In genomic region chr19:46614114-46614701, GRCh38 we compare ENCODE assay signal across 8 cellular contexts. TPM values are rescaled to one million over a fixed set of nuclear protein-coding genes. Genes with fewer than 3 reads are reported as not detected.
DNase-seq lines count a peak whose midpoint lies in the region; ATAC-seq, FAIRE-seq and TF ChIP-seq lines count a peak whose summit lies in the region.

No MANE protein-coding gene starts in this region.

- peaks cover 0 to 2% of the 10 kb centered on the region in 2 experiments for H4K20me1 ChIP-seq in H1 (replicated peaks in 1 of 2; ENCODE audit: control insufficient read depth in 1 of 2, insufficient read depth in 2 of 2, low read length in 2 of 2)

- no peaks in the 10 kb centered on the region for H3K4me1 ChIP-seq in H1 (replicated peaks in 1 of 4; ENCODE audit: control insufficient read depth in 3 of 4, insufficient read depth in 4 of 4, low read length in 3 of 4)
- H3K4me1 ChIP-seq in mucosa of descending colon (ENCODE audit: low read depth) = peaks cover 7% of the 10 kb centered on the region

- H3K79me1 ChIP-seq in H1 (ENCODE audit: low read depth, low read length) = no peaks in the 10 kb centered on the region

- no peak overlapping the region for H2AK5ac ChIP-seq in H1 (ENCODE audit: low read depth, low read length)

- no peak overlapping the region; a peak in 1 of 4 replicates for H3K4me2 ChIP-seq in H1 (ENCODE audit: insufficient read depth in 1 of 2, low read depth in 2 of 2, low read length in 2 of 2)

- no peak overlapping the region for H2BK12ac ChIP-seq in H1 (ENCODE audit: low read depth, low read length)

- no peak overlapping the region for H3K4me3 ChIP-seq in H1 (ENCODE audit: extremely low read depth in 1 of 4, insufficient read depth in 2 of 4, low read depth in 3 of 4, low read length in 4 of 4)
- H3K4me3 ChIP-seq in mucosa of descending colon = no peak overlapping the region

- H3K4ac ChIP-seq in H1 (replicated peaks; ENCODE audit: insufficient read length, low read depth, low read length) = no peak overlapping the region

- H3K23me2 ChIP-seq in H1 (ENCODE audit: low read depth, low read length) = no peaks in the 10 kb centered on the region

- no peaks in the 10 kb centered on the region for H3K9me3 ChIP-seq in H1 (ENCODE audit: insufficient read depth in 2 of 2, low read depth in 1 of 2, low read length in 1 of 2)
- H3K9me3 ChIP-seq in mucosa of descending colon = no peaks in the 10 kb centered on the region

- TF ChIP-seq CTCF in H1 (IDR thresholded peaks at IDR 0.05; ENCODE audit: control extremely low read depth in 1 of 3, insufficient read depth in 1 of 3, low read depth in 1 of 3, low read length in 3 of 3) = peak; percentile 85 to 91 (median 91)
- peak; percentile 77 for TF ChIP-seq CTCF in mucosa of descending colon (IDR thresholded peaks at IDR 0.05)

- CTCF ChIA-PET in H1 (lab: Charles Lee; ENCODE audit: partially characterized antibody) = interaction anchor here (0.5 to 15.6 kb wide), 25 partner anchors 9 to 1706 kb away, joined by 3 to 341 read pairs (median 5); partner anchors contain the start of genes CALM3, DACT3 and PTGIR

- DNase-seq in COR-L47 (lab: John Stamatoyannopoulos, UW) = peak; percentile 74
- peak; percentile 94 for DNase-seq in NCI-H82 (lab: John Stamatoyannopoulos, UW)
- DNase-seq in activated CD8-positive, alpha-beta memory T cell treated with anti-CD3 and anti-CD28 coated beads for 24 hours = peak; percentile 95
- peak; percentile 58 to 97 for DNase-seq in H1 (ENCODE audit: low read depth in 1 of 2, low spot score in 2 of 2)
- peak; percentile 81 to 92 (median 89) for DNase-seq in mucosa of descending colon
- peak; percentile 81 for DNase-seq in stimulated activated CD8-positive, alpha-beta memory T cell treated with anti-CD3 and anti-CD28 coated beads, Interleukin-7, amount 100 ng/mL, for 24 hours (ENCODE audit: low read depth)

- H3K18ac ChIP-seq in H1 (ENCODE audit: extremely low read depth, low read length) = no peak overlapping the region

- no peaks in the 10 kb centered on the region for H3K27me3 ChIP-seq in H1 (replicated peaks in 1 of 4; ENCODE audit: control insufficient read depth in 3 of 4, extremely low read depth in 1 of 4, insufficient read depth in 3 of 4, low read length in 3 of 4)

- peaks cover 2 to 8% (median 6%) of the 10 kb centered on the region in 4 experiments; a peak in 5 of 8 replicates for H3K36me3 ChIP-seq in H1 (ENCODE audit: control insufficient read depth in 2 of 4, insufficient read depth in 4 of 4, low read length in 3 of 4)
- H3K36me3 ChIP-seq in mucosa of descending colon (ENCODE audit: low read depth) = peaks cover 6% of the 10 kb centered on the region

- no peak overlapping the region for H4K8ac ChIP-seq in H1 (ENCODE audit: extremely low read depth, insufficient read depth, low read length)

- no peak overlapping the region for H3K23ac ChIP-seq in H1 (ENCODE audit: insufficient read length)

- TF ChIP-seq RAD21 in H1 (IDR thresholded peaks at IDR 0.05 in 1 of 2, conservative IDR thresholded peaks at IDR 0.05 in 1 of 2; ENCODE audit: low read depth in 2 of 2, low read length in 2 of 2) = peak; percentile 75 to 88

- H3K56ac ChIP-seq in H1 (replicated peaks; ENCODE audit: insufficient read length, low read depth, low read length) = no peak overlapping the region

- no peak overlapping the region for H4K91ac ChIP-seq in H1 (replicated peaks; ENCODE audit: insufficient read length, low read length)

- H3K79me2 ChIP-seq in H1 (ENCODE audit: control insufficient read depth in 1 of 2, insufficient read depth in 2 of 2, low read length in 2 of 2) = no peaks in the 10 kb centered on the region

- FAIRE-seq in H1 (lab: Jason Lieb, UNC) = no peak

- TF ChIP-seq EP300 in H1 (IDR thresholded peaks at IDR 0.05; ENCODE audit: borderline replicate concordance in 1 of 2, low read depth in 2 of 2, low read length in 2 of 2) = no peak

- POLR2A ChIA-PET in H1 (lab: Charles Lee; ENCODE audit: partially characterized antibody) = interaction anchor here (1.0 to 1.1 kb wide), 2 partner anchors 14 to 47 kb away, joined by 3 to 7 read pairs; partner anchors contain the start of gene DACT3

- ATAC-seq in HG03135 (IDR thresholded peaks at IDR 0.05; ENCODE audit: unreplicated experiment) (peak; percentile 39), mucosa of descending colon (peak; percentile 82), HG03571 (IDR thresholded peaks at IDR 0.05; ENCODE audit: unreplicated experiment) (no peak)

- H4K5ac ChIP-seq in H1 (ENCODE audit: insufficient read length, low read depth, low read length) = no peak overlapping the region

- no peak overlapping the region for H3K27ac ChIP-seq in H1 (ENCODE audit: low read depth, low read length)

- no peak overlapping the region for H2AFZ ChIP-seq in H1 (ENCODE audit: low read length)

- intact Hi-C loops in mucosa of descending colon (cut with DNase I, micrococcal nuclease) = loop anchor here in 1 of 2 donors (2.0 kb wide), 1 partner anchor 47 kb away; the partner anchor contains the start of gene DACT3

- H2BK20ac ChIP-seq in H1 (ENCODE audit: low read length) = no peak overlapping the region

- no peak overlapping the region for H2BK15ac ChIP-seq in H1 (ENCODE audit: low read length)

- TF ChIP-seq POLR2A in H1 (IDR thresholded peaks at IDR 0.05; ENCODE audit: control extremely low read depth in 1 of 2, low read depth in 2 of 2, low read length in 2 of 2) = no peak

- WGBS in H1 (ENCODE audit: extremely low coverage in 1 of 2, insufficient coverage in 1 of 2, insufficient read length in 1 of 2, insufficient replicate concordance in 2 of 2, low coverage in 1 of 2, low lambda C conversion rate in 2 of 2, missing lambda C conversion rate in 1 of 2), 2 experiments = 42% methylated on average over 12 of the region's 12 CpGs; no CpG with 5 or more reads in 1 of the 2 experiments

- no peak overlapping the region for H3K9ac ChIP-seq in H1 (replicated peaks in 1 of 4; ENCODE audit: extremely low read depth in 1 of 4, low read depth in 3 of 4, low read length in 3 of 4)

- H3K14ac ChIP-seq in H1 (ENCODE audit: insufficient read length) = no peak overlapping the region

- H2BK5ac ChIP-seq in H1 (ENCODE audit: low read depth, low read length) = no peak overlapping the region

- no peak overlapping the region for H2BK120ac ChIP-seq in H1 (replicated peaks; ENCODE audit: low read depth, low read length)

TF ChIP-seq in H1, 55 proteins besides CTCF, POLR2A, EP300 and RAD21 (continues in another document):
- no peak for TF ChIP-seq SP2 (IDR thresholded peaks at IDR 0.05; ENCODE audit: low read length)
- TF ChIP-seq TAF7 (optimal IDR thresholded peaks at IDR 0.05; ENCODE audit: borderline replicate concordance, low read depth, low read length) = no peak
- no peak for TF ChIP-seq SIRT6 (IDR thresholded peaks at IDR 0.05; ENCODE audit: low read length)
- TF ChIP-seq RBBP5 (IDR thresholded peaks at IDR 0.05; ENCODE audit: borderline replicate concordance, low read depth, low read length) = no peak

RNA-seq across cellular contexts. Expression of gene PTGIR, which starts 10.7 kb away (rescaled TPM):
- total RNA-seq in H1 (2021; fragmentation: NEBNext Ultra II Directional; extraction: Animal tissue kit (Norgen Biotek cat#: 25700)) = not detected in 2 replicates
- polyA plus RNA-seq in H1 (2011; rRNA removed) = 0.15 and 0.19 TPM in 2 replicates
- polyA plus RNA-seq in H1 (2011; cell fraction: cytosol; rRNA removed) = 0.14 TPM
- 0.09 TPM for polyA plus RNA-seq in H1 (2011; cell fraction: nucleus; rRNA removed)
- not detected in 4 replicates for polyA plus RNA-seq in H1 (2012, experiment 1 of 2)
- not detected for polyA plus RNA-seq in H1 (2012, experiment 2 of 2)
- 0.10 TPM for polyA plus RNA-seq in H1 (2013, experiment 1 of 2)
- 0.13 TPM for polyA plus RNA-seq in H1 (2013, experiment 2 of 2)
- polyA minus RNA-seq in H1 (2011; rRNA and poly(A)+ RNA removed) = not detected in 2 replicates
- not detected for polyA minus RNA-seq in H1 (2011; cell fraction: cytosol; rRNA and poly(A)+ RNA removed)
- not detected for polyA minus RNA-seq in H1 (2011; cell fraction: nucleus; rRNA and poly(A)+ RNA removed)
- total RNA-seq in mucosa of descending colon = 1 to 10 TPM in 2 of 3 donors, under 1 TPM in 1; 0.49 to 2.4 (median 2.1) TPM

RNA-seq across cellular contexts. Expression of gene CALM3, which starts 13.1 kb away (rescaled TPM):
- total RNA-seq in H1 (2021; fragmentation: NEBNext Ultra II Directional; extraction: Animal tissue kit (Norgen Biotek cat#: 25700)) = 318 and 326 TPM in 2 replicates
- 315 and 405 TPM in 2 replicates for polyA plus RNA-seq in H1 (2011; rRNA removed)
- polyA plus RNA-seq in H1 (2011; cell fraction: cytosol; rRNA removed) = 585 TPM
- polyA plus RNA-seq in H1 (2011; cell fraction: nucleus; rRNA removed) = 241 TPM
- 396 to 462 TPM (median 444 TPM) in 4 replicates for polyA plus RNA-seq in H1 (2012, experiment 1 of 2)
- polyA plus RNA-seq in H1 (2012, experiment 2 of 2) = 353 TPM
- polyA plus RNA-seq in H1 (2013, experiment 1 of 2) = 213 TPM
- polyA plus RNA-seq in H1 (2013, experiment 2 of 2) = 220 TPM
- polyA minus RNA-seq in H1 (2011; rRNA and poly(A)+ RNA removed) = 129 and 145 TPM in 2 replicates
- polyA minus RNA-seq in H1 (2011; cell fraction: cytosol; rRNA and poly(A)+ RNA removed) = 94.5 TPM
- 67.8 TPM for polyA minus RNA-seq in H1 (2011; cell fraction: nucleus; rRNA and poly(A)+ RNA removed)
- 100 to 1,000 TPM; 241 to 325 (median 252) TPM for total RNA-seq in mucosa of descending colon

RNA-seq across cellular contexts. Expression of gene GNG8, which starts 21.8 kb away (rescaled TPM):
- not detected in 2 replicates for total RNA-seq in H1 (2021; fragmentation: NEBNext Ultra II Directional; extraction: Animal tissue kit (Norgen Biotek cat#: 25700))
- not detected in 2 replicates for polyA plus RNA-seq in H1 (2011; rRNA removed)
- not detected for polyA plus RNA-seq in H1 (2011; cell fraction: cytosol; rRNA removed)
- polyA plus RNA-seq in H1 (2011; cell fraction: nucleus; rRNA removed) = not detected
- polyA plus RNA-seq in H1 (2012, experiment 1 of 2) = 3.6 TPM in 1 of 4 replicates, not detected in the others
- polyA plus RNA-seq in H1 (2012, experiment 2 of 2) = not detected
- not detected for polyA plus RNA-seq in H1 (2013, experiment 1 of 2)
- polyA plus RNA-seq in H1 (2013, experiment 2 of 2) = 1.7 TPM
- polyA minus RNA-seq in H1 (2011; rRNA and poly(A)+ RNA removed) = not detected in 2 replicates
- polyA minus RNA-seq in H1 (2011; cell fraction: cytosol; rRNA and poly(A)+ RNA removed) = not detected
- not detected for polyA minus RNA-seq in H1 (2011; cell fraction: nucleus; rRNA and poly(A)+ RNA removed)
- total RNA-seq in mucosa of descending colon = 1 to 10 TPM in 1 of 3 donors, not detected in 2; 2.3 TPM

RNA-seq across cellular contexts. Expression of gene DACT3, which starts 46.8 kb away (rescaled TPM):
- 1.5 and 2.0 TPM in 2 replicates for total RNA-seq in H1 (2021; fragmentation: NEBNext Ultra II Directional; extraction: Animal tissue kit (Norgen Biotek cat#: 25700))
- 1.8 and 1.9 TPM in 2 replicates for polyA plus RNA-seq in H1 (2011; rRNA removed)
- polyA plus RNA-seq in H1 (2011; cell fraction: cytosol; rRNA removed) = 1.8 TPM
- polyA plus RNA-seq in H1 (2011; cell fraction: nucleus; rRNA removed) = 2.1 TPM
- polyA plus RNA-seq in H1 (2012, experiment 1 of 2) = 1.1 to 1.4 TPM (median 1.2 TPM) in 4 replicates
- polyA plus RNA-seq in H1 (2012, experiment 2 of 2) = 1.4 TPM
- 1.3 TPM for polyA plus RNA-seq in H1 (2013, experiment 1 of 2)
- 1.3 TPM for polyA plus RNA-seq in H1 (2013, experiment 2 of 2)
- polyA minus RNA-seq in H1 (2011; rRNA and poly(A)+ RNA removed) = 0.61 and 1.2 TPM in 2 replicates
- polyA minus RNA-seq in H1 (2011; cell fraction: cytosol; rRNA and poly(A)+ RNA removed) = 0.81 TPM
- 1.00 TPM for polyA minus RNA-seq in H1 (2011; cell fraction: nucleus; rRNA and poly(A)+ RNA removed)
- 10 to 100 TPM in 1 of 3 donors, 1 to 10 TPM in 2; 1.9 to 60.9 (median 3.4) TPM for total RNA-seq in mucosa of descending colon
